11 cellular contexts compared by ENCODE assay signal in the genomic region with DNA sequence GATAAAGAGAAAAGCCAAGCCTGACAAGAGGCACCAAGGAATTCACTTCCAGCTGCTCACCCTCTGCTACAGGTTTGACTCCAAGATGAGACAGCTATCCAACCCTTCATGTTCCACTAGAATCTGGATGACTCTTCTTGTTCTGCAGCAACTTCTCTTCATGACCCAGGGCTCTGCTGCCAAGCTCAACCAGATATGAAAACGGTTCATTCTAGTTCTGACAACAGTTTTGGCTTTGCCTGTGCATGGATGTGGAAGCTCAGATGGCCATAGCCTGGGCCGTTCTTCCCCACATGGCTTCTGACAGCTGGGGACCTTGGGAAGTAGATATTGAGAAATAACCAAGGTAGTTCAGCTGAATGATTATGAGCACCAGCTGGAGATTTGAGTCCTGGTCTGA. TPM values are rescaled to one million over a fixed set of nuclear protein-coding genes. Genes with fewer than 3 reads are reported as not detected.
DNase-seq lines count a peak whose midpoint lies in the region; ATAC-seq and TF ChIP-seq lines count a peak whose summit lies in the region.
"Had no signal": no experiment of that assay in that cellular context is flagged by ENCODE, and none has a peak within 500 bp of the region (broad histone marks: within the 10 kb centered on the region; RNA-seq: fewer than 3 reads in every experiment).

No MANE protein-coding gene starts in this region.

- H3K36me3 Mint-ChIP-seq in HFFc6 (ENCODE audit: low read depth) = peaks cover 43% of the 10 kb centered on the region

- no peaks in the 10 kb centered on the region for H3K9me3 Mint-ChIP-seq in HFFc6
- H3K9me3 Mint-ChIP-seq: nephron progenitor cell had no signal

- no peak overlapping the region for H3K4me3 Mint-ChIP-seq in HFFc6
- H3K4me3 Mint-ChIP-seq: nephron progenitor cell had no signal

- H3K4me3 ChIP-seq in ascending aorta = no peak overlapping the region
- H3K4me3 ChIP-seq in left ventricle myocardium inferior = no peak overlapping the region
- peak overlapping the region in 1 of 5 donors; percentile 4 for H3K4me3 ChIP-seq in subcutaneous abdominal adipose tissue (ENCODE audit: low read depth in 1 of 5, low read length in 5 of 5)

- peak overlapping the region; percentile 77; the same call in 1 of the 2 replicates for H3K27ac Mint-ChIP-seq in HFFc6

- H3K4me1 ChIP-seq in ascending aorta = peaks cover 9 to 38% of the 10 kb centered on the region in 2 donors
- peaks cover 80% of the 10 kb centered on the region for H3K4me1 ChIP-seq in left ventricle myocardium inferior
- H3K4me1 ChIP-seq in subcutaneous abdominal adipose tissue (ENCODE audit: control insufficient read depth in 5 of 5, insufficient read depth in 5 of 5, low read length in 5 of 5) = peaks cover 30 to 72% (median 66%) of the 10 kb centered on the region in 5 donors

- no peak for ATAC-seq in GM18520 (IDR thresholded peaks at IDR 0.05; ENCODE audit: unreplicated experiment)

- H3K9me3 ChIP-seq in ascending aorta (no peaks in the 10 kb centered on the region), left ventricle myocardium inferior (replicated peaks) (no peaks in the 10 kb centered on the region), subcutaneous abdominal adipose tissue (ENCODE audit: control insufficient read depth in 5 of 5, low read length in 5 of 5) (no peaks in the 10 kb centered on the region)

- H3K27me3 Mint-ChIP-seq in HFFc6 (ENCODE audit: insufficient read depth) = no peaks in the 10 kb centered on the region; the same call in none of the 2 replicates

- TF ChIP-seq CTCF in HFFc6 (IDR thresholded peaks at IDR 0.05) = no peak
- no peak for TF ChIP-seq CTCF in ascending aorta (IDR thresholded peaks at IDR 0.05)
- no peak for TF ChIP-seq CTCF in left ventricle myocardium inferior (IDR thresholded peaks at IDR 0.05; ENCODE audit: borderline replicate concordance)

- peak overlapping the region; percentile 79 to 85 for H3K27ac ChIP-seq in ascending aorta
- peak overlapping the region; percentile 80 for H3K27ac ChIP-seq in left ventricle myocardium inferior (replicated peaks)
- peak overlapping the region; percentile 99 for H3K27ac ChIP-seq in subcutaneous abdominal adipose tissue (ENCODE audit: low read depth, low read length)

- H3K9ac ChIP-seq in subcutaneous abdominal adipose tissue (ENCODE audit: low read length in 5 of 5) = peak overlapping the region in 4 of 5 donors; percentile 6 to 72 (median 18)

- H3K4me1 Mint-ChIP-seq in HFFc6 (ENCODE audit: low read depth) = peaks cover 61% of the 10 kb centered on the region

- DNase-seq in HFFc6 (no peak), ascending aorta (ENCODE audit: low spot score in 2 of 2) (no peak), left ventricle myocardium inferior (peak; percentile 48), NCI-H1092 (lab: John Stamatoyannopoulos, UW) (no peak), NCI-H1694 treated with DMSO at 0.1 percent for 48 hours (lab: John Stamatoyannopoulos, UW) (no peak)
- DNase-seq: H7, nephron progenitor cell had no signal

- intact Hi-C loops in ascending aorta (cut with DNase I) (no loop called here), left ventricle myocardium inferior (cut with micrococcal nuclease) (no loop called here)

- H3K36me3 ChIP-seq in ascending aorta (peaks cover 14 to 57% of the 10 kb centered on the region in 2 donors), left ventricle myocardium inferior (peaks cover 49% of the 10 kb centered on the region), subcutaneous abdominal adipose tissue (ENCODE audit: control insufficient read depth in 5 of 5, insufficient read depth in 5 of 5, low read length in 5 of 5) (peaks cover 4 to 59% (median 48%) of the 10 kb centered on the region in 5 donors)

- H3K27me3 ChIP-seq in ascending aorta = no peaks in the 10 kb centered on the region
- no peaks in the 10 kb centered on the region for H3K27me3 ChIP-seq in left ventricle myocardium inferior (ENCODE audit: low read depth)
- no peaks in the 10 kb centered on the region for H3K27me3 ChIP-seq in subcutaneous abdominal adipose tissue (ENCODE audit: control insufficient read depth in 5 of 5, insufficient read depth in 4 of 5, low read length in 5 of 5)

RNA-seq across cellular contexts. Expression of a gene that starts 13.7 kb away (rescaled TPM):
- 10 to 100 TPM; 63.6 to 73.0 (median 70.0) TPM for total RNA-seq in HFFc6 (2021; fragmentation: NEBNext Ultra II Directional; extraction: Animal tissue kit (Norgen Biotek cat#: 25700))
- 94.8 TPM for total RNA-seq in ascending aorta
- total RNA-seq in left ventricle myocardium inferior = 44.5 TPM

RNA-seq across cellular contexts. Expression of a gene that starts 31.4 kb away (rescaled TPM):
- 10 to 100 TPM; 14.6 to 18.3 (median 15.9) TPM for total RNA-seq in HFFc6 (2021; fragmentation: NEBNext Ultra II Directional; extraction: Animal tissue kit (Norgen Biotek cat#: 25700))
- total RNA-seq in ascending aorta (67.9 TPM), left ventricle myocardium inferior (11.2 TPM)

RNA-seq across cellular contexts. Expression of a gene that starts 33.6 kb away (rescaled TPM):
- 10 to 100 TPM; 32.1 to 39.0 (median 35.7) TPM for total RNA-seq in HFFc6 (2021; fragmentation: NEBNext Ultra II Directional; extraction: Animal tissue kit (Norgen Biotek cat#: 25700))
- total RNA-seq in ascending aorta (8.4 TPM), left ventricle myocardium inferior (21.0 TPM)

RNA-seq across cellular contexts. Expression of a gene that starts 59.0 kb away (rescaled TPM):
- total RNA-seq in HFFc6 (2021; fragmentation: NEBNext Ultra II Directional; extraction: Animal tissue kit (Norgen Biotek cat#: 25700)) = 100 to 1,000 TPM; 194 to 228 (median 217) TPM
- 83.5 TPM for total RNA-seq in ascending aorta
- 142 TPM for total RNA-seq in left ventricle myocardium inferior

RNA-seq across cellular contexts. Expression of a gene that starts 59.0 kb away (rescaled TPM):
- total RNA-seq in HFFc6 (2021; fragmentation: NEBNext Ultra II Directional; extraction: Animal tissue kit (Norgen Biotek cat#: 25700)) = 10 to 100 TPM; 11.2 to 15.6 (median 14.6) TPM
- total RNA-seq in ascending aorta (102 TPM), left ventricle myocardium inferior (66.3 TPM)
- total RNA-seq: HT1080; T-helper 1 cell treated with Interleukin-12 subunit alpha and Interleukin-12 subunit beta and Interleukin-4 antibody, amounts not matched to agents 30 ng/mL and 1 ng/mL, for 36 hours had no signal
